Comparison of ENCODE assay signal across 28 cellular contexts in the genomic region with DNA sequence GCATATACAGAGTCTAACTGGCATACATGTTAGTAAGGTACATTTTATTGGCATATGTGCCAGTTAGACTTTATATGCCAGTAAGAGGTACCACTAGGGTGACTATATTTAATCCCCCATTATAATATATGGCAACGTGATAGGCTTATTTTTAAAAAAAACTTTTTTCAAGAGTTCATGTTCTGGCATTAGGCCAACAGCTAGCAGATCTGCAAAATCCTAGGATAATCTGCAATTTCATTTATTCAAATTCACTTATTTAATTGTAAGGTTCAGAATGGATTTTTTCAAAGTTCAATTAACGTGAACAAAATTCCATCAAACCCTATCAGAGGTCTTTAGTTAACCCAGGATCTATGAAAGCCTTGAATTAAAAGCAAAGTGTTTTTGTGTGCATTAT.
"Had no signal": no experiment of that assay in that cellular context is flagged by ENCODE, and none has a peak within 500 bp of the region (broad histone marks: within the 10 kb centered on the region; RNA-seq: fewer than 3 reads in every experiment).

No MANE protein-coding gene starts in this region.

- ATAC-seq: stimulated activated memory B cell treated with anti-CD40 and anti-IgM and Interleukin-4, amounts not matched to agents 10 μg/mL and 1 μg/mL and 100 μg/mL, for 72 hours; stimulated activated naive B cell treated with anti-CD40 and anti-IgM and Interleukin-4, amounts not matched to agents 10 μg/mL and 1 μg/mL and 100 μg/mL, for 72 hours; stimulated activated naive CD8-positive, alpha-beta T cell treated with anti-CD3 and anti-CD28 coated beads, Interleukin-15, amount 100 ng/mL, for 72 hours; stimulated activated naive CD8-positive, alpha-beta T cell treated with anti-CD3 and anti-CD28 coated beads, Interleukin-15, Interleukin-2, amounts not matched to agents 100 U/mL and 50 U/mL, for 24 hours; upper lobe of right lung had no signal

- H3K4me3 ChIP-seq: stomach, suprapubic skin, testis, thoracic aorta, thyroid gland, tibial artery, tibial nerve, transverse colon, upper lobe of left lung, upper lobe of right lung, uterus, vagina had no signal

- DNase-seq: stimulated activated CD4-positive, alpha-beta T cell treated with anti-CD3 and anti-CD28 coated beads, Interleukin-2, amount 100 ng/mL, for 48 hours; stimulated activated CD4-positive, alpha-beta T cell treated with anti-CD3 and anti-CD28 coated beads, Interleukin-4, amount 100 ng/mL, for 1 hour; stimulated activated CD4-positive, alpha-beta T cell treated with anti-CD3 and anti-CD28 coated beads, Interleukin-4, amount 100 ng/mL, for 24 hours; stimulated activated CD4-positive, alpha-beta T cell treated with anti-CD3 and anti-CD28 coated beads, Interleukin-4, amount 100 ng/mL, for 4 hours; stimulated activated CD8-positive, alpha-beta memory T cell treated with anti-CD3 and anti-CD28 coated beads, Interleukin-4, amount 100 ng/mL, for 48 hours; stimulated activated naive B cell treated with anti-CD40 and anti-IgM and Interleukin-4, amounts not matched to agents 10 μg/mL and 1 μg/mL and 100 μg/mL, for 72 hours; stimulated activated naive CD4-positive, alpha-beta T cell; stimulated activated naive CD4-positive, alpha-beta T cell treated with Interleukin-2 at 50 U/mL for 16 hours; stimulated activated naive CD8-positive, alpha-beta T cell treated with anti-CD3 and anti-CD28 coated beads, Interleukin-15, amount 100 ng/mL, for 72 hours; stimulated activated naive CD8-positive, alpha-beta T cell treated with anti-CD3 and anti-CD28 coated beads, Interleukin-15, Interleukin-2, amounts not matched to agents 100 U/mL and 50 U/mL, for 24 hours; stomach; substantia nigra; testis; thyroid gland; tibial artery; transverse colon; trophoblast cell; upper lobe of left lung; upper lobe of right lung; uterus had no signal

- H3K4me3 Mint-ChIP-seq: stimulated activated memory B cell treated with anti-CD40 and anti-IgM and Interleukin-4, amounts not matched to agents 10 μg/mL and 1 μg/mL and 100 μg/mL, for 72 hours; stimulated activated naive B cell treated with anti-CD40 and anti-IgM and Interleukin-4, amounts not matched to agents 10 μg/mL and 1 μg/mL and 100 μg/mL, for 72 hours; stimulated activated naive CD8-positive, alpha-beta T cell treated with anti-CD3 and anti-CD28 coated beads, Interleukin-15, amount 100 ng/mL, for 72 hours; stimulated activated naive CD8-positive, alpha-beta T cell treated with anti-CD3 and anti-CD28 coated beads, Interleukin-15, Interleukin-2, amounts not matched to agents 100 ng/mL and 50 ng/mL, for 24 hours; type B pancreatic cell had no signal

- H3K9me3 ChIP-seq: stomach, suprapubic skin, testis, thoracic aorta, thyroid gland, transverse colon, upper lobe of left lung, upper lobe of right lung, uterus, vagina had no signal

- H3K4me1 Mint-ChIP-seq: stimulated activated memory B cell treated with anti-CD40 and anti-IgM and Interleukin-4, amounts not matched to agents 10 μg/mL and 1 μg/mL and 100 μg/mL, for 72 hours; stimulated activated naive B cell treated with anti-CD40 and anti-IgM and Interleukin-4, amounts not matched to agents 10 μg/mL and 1 μg/mL and 100 μg/mL, for 72 hours; stimulated activated naive CD8-positive, alpha-beta T cell treated with anti-CD3 and anti-CD28 coated beads, Interleukin-15, amount 100 ng/mL, for 72 hours had no signal

- H3K27me3 Mint-ChIP-seq: stimulated activated memory B cell treated with anti-CD40 and anti-IgM and Interleukin-4, amounts not matched to agents 10 μg/mL and 1 μg/mL and 100 μg/mL, for 72 hours; stimulated activated naive B cell treated with anti-CD40 and anti-IgM and Interleukin-4, amounts not matched to agents 10 μg/mL and 1 μg/mL and 100 μg/mL, for 72 hours; stimulated activated naive CD8-positive, alpha-beta T cell treated with anti-CD3 and anti-CD28 coated beads, Interleukin-15, amount 100 ng/mL, for 72 hours; stimulated activated naive CD8-positive, alpha-beta T cell treated with anti-CD3 and anti-CD28 coated beads, Interleukin-15, Interleukin-2, amounts not matched to agents 100 ng/mL and 50 ng/mL, for 24 hours; type B pancreatic cell had no signal

- H3K4me1 ChIP-seq: stomach, suprapubic skin, testis, thyroid gland, tibial artery, tibial nerve, transverse colon, upper lobe of left lung, upper lobe of right lung, uterus, vagina had no signal

- H3K27me3 ChIP-seq: stomach, suprapubic skin, testis, thyroid gland, tibial artery, tibial nerve, transverse colon, upper lobe of left lung, upper lobe of right lung, uterus, vagina had no signal

- FAIRE-seq: urothelium cell line had no signal

- H3K9me3 Mint-ChIP-seq: stimulated activated naive CD8-positive, alpha-beta T cell treated with anti-CD3 and anti-CD28 coated beads, Interleukin-15, Interleukin-2, amounts not matched to agents 100 ng/mL and 50 ng/mL, for 24 hours had no signal

- H3K36me3 ChIP-seq: uterus had no signal

- H3K27ac ChIP-seq: stomach, suprapubic skin, testis, thoracic aorta, thyroid gland, tibial artery, tibial nerve, transverse colon, upper lobe of left lung, upper lobe of right lung, uterus, vagina had no signal

- H3K27ac Mint-ChIP-seq: stimulated activated memory B cell treated with anti-CD40 and anti-IgM and Interleukin-4, amounts not matched to agents 10 μg/mL and 1 μg/mL and 100 μg/mL, for 72 hours; stimulated activated naive B cell treated with anti-CD40 and anti-IgM and Interleukin-4, amounts not matched to agents 10 μg/mL and 1 μg/mL and 100 μg/mL, for 72 hours; stimulated activated naive CD8-positive, alpha-beta T cell treated with anti-CD3 and anti-CD28 coated beads, Interleukin-15, amount 100 ng/mL, for 72 hours; stimulated activated naive CD8-positive, alpha-beta T cell treated with anti-CD3 and anti-CD28 coated beads, Interleukin-15, Interleukin-2, amounts not matched to agents 100 ng/mL and 50 ng/mL, for 24 hours; type B pancreatic cell had no signal
